In the genomic region with DNA sequence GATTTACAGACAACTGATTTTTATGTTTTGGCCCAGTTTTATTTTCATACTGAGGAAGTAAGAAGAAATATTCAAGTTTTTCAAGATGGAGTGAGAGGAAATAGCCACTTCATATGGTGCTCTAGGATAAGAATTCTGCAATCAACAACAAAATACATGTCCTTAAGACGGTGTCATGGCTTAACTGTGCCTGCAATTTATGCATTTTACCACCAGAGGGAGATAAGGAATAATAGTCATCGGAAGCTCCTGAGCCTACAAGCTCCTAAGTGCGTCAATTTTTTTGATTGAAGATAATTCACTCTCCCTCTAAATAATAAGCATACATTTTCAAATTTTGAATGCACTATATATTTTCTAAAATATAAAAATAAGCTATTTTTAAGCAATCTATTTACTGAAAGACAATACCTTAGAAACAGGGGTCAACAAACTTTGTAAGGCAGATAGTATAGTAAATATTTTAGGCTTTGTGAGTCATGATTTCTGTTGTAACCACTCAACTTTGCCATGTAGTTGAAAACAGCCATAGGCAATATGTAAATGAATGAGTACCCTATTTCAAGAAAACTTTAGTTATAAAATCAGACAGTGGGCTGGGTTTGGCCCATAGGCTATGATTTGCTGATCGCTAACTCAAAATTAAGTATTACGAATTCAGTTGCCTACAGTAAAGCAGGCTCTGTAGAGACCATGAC, we compare ENCODE assay signal across 8 cellular contexts.
DNase-seq lines count a peak whose midpoint lies in the region; ATAC-seq and TF ChIP-seq lines count a peak whose summit lies in the region.

No MANE protein-coding gene starts in this region.

- DNase-seq in NCI-H146 (lab: John Stamatoyannopoulos, UW) = peak; percentile 37
- no peak for DNase-seq in NCI-H146 treated with DMSO at 0.1 percent for 48 hours (lab: John Stamatoyannopoulos, UW; ENCODE audit: unreplicated experiment)
- peak; percentile 52 for DNase-seq in NCI-H82 treated with DMSO at 0.1 percent for 48 hours (lab: John Stamatoyannopoulos, UW; ENCODE audit: unreplicated experiment)
- DNase-seq in epithelial cell of esophagus (ENCODE audit: low read depth) = peak; percentile 46
- no peak for DNase-seq in gastrocnemius medialis
- no peak for DNase-seq in stimulated activated naive CD4-positive, alpha-beta T cell treated with Interleukin-2 at 50 U/mL for 16 hours (lab: John Stamatoyannopoulos, UW)
- no peak for DNase-seq in esophagus muscularis mucosa (ENCODE audit: extremely low spot score)

- in situ Hi-C loops in gastrocnemius medialis (cut with MboI; ENCODE audit: low sequenced_read_pairs in 4 of 4) = loop anchor here in 1 of 4 donors (25.0 kb wide), 1 partner anchor 294 kb away; no protein-coding TSS in a partner anchor

- H3K27ac ChIP-seq in gastrocnemius medialis (no peak overlapping the region), esophagus muscularis mucosa (replicated peaks in 1 of 4) (no peak overlapping the region)

- H3K36me3 ChIP-seq in gastrocnemius medialis (no peaks in the 10 kb centered on the region), esophagus muscularis mucosa (no peaks in the 10 kb centered on the region)

- no peaks in the 10 kb centered on the region for H3K4me1 ChIP-seq in gastrocnemius medialis
- peaks cover 0 to 21% (median 19%) of the 10 kb centered on the region in 4 donors for H3K4me1 ChIP-seq in esophagus muscularis mucosa

- WGBS in esophagus muscularis mucosa = 70% methylated on average over 5 of the region's 5 CpGs

- H3K9me3 ChIP-seq in gastrocnemius medialis (no peaks in the 10 kb centered on the region), esophagus muscularis mucosa (peaks cover 0 to 5% (median 0%) of the 10 kb centered on the region in 4 donors)

- H3K27me3 ChIP-seq in gastrocnemius medialis (no peaks in the 10 kb centered on the region), esophagus muscularis mucosa (no peaks in the 10 kb centered on the region)

- no peak for TF ChIP-seq EP300 in esophagus muscularis mucosa (IDR thresholded peaks at IDR 0.05)

- no peak overlapping the region for H3K4me3 ChIP-seq in epithelial cell of esophagus (ENCODE audit: low read length)
- no peak overlapping the region for H3K4me3 ChIP-seq in gastrocnemius medialis
- no peak overlapping the region for H3K4me3 ChIP-seq in esophagus muscularis mucosa

- TF ChIP-seq CTCF in epithelial cell of esophagus (IDR thresholded peaks at IDR 0.05; ENCODE audit: insufficient read depth, low read depth, low read length, missing control alignments) (peak; percentile 34), gastrocnemius medialis (IDR thresholded peaks at IDR 0.05 in 4 of 5, conservative IDR thresholded peaks at IDR 0.05 in 1 of 5) (peak in 3 of 5 experiments; percentile 13 to 20 (median 16)), esophagus muscularis mucosa (IDR thresholded peaks at IDR 0.05) (peak in 1 of 3 experiments; percentile 19)

- intact Hi-C loops in gastrocnemius medialis (cut with DNase I; ENCODE audit: low total_unique reads) = no loop called here
- intact Hi-C loops in esophagus muscularis mucosa (cut with DNase I) = no loop called here

- TF ChIP-seq POLR2A in gastrocnemius medialis (IDR thresholded peaks at IDR 0.05) (no peak), esophagus muscularis mucosa (IDR thresholded peaks at IDR 0.05; ENCODE audit: low read depth) (no peak)

- ATAC-seq in gastrocnemius medialis = no peak
- no peak for ATAC-seq in esophagus mucosa

Comparison
In these comparisons a context has a peak if more than half of its experiments do, and no peak if none do; other contexts are left out.
1. DNase-seq: peak in NCI-H146 (single experiment), NCI-H82 treated with DMSO at 0.1 percent for 48 hours (single experiment) and epithelial cell of esophagus (single experiment); none in NCI-H146 treated with DMSO at 0.1 percent for 48 hours (single experiment), gastrocnemius medialis (0 of 2), stimulated activated naive CD4-positive, alpha-beta T cell treated with Interleukin-2 at 50 U/mL for 16 hours (single experiment) and esophagus muscularis mucosa (single experiment).